ENCODE assay signal across 30 cellular contexts in the genomic region with DNA sequence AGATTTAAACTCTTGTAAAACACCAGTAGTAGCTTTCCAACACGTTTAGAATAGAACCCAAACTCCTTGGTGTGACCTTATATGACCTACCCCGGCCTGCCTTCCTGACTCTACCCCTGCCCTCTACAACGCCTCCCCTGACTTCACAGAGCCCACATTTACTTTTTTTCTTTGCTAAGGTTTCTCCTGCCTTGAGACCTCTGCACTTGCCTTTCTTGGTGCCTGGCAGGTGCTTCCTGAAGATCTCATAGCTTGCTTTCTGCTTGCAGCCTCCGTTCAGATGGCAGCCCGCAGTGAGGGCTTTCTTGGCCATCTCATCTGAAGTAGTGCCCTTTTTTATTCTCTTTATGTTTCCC. TPM values are rescaled to one million over a fixed set of nuclear protein-coding genes. Genes with fewer than 3 reads are reported as not detected.
DNase-seq lines count a peak whose midpoint lies in the region; ATAC-seq and TF ChIP-seq lines count a peak whose summit lies in the region.
"Had no signal": no experiment of that assay in that cellular context is flagged by ENCODE, and none has a peak within 500 bp of the region (broad histone marks: within the 10 kb centered on the region; RNA-seq: fewer than 3 reads in every experiment).

No MANE protein-coding gene starts in this region.

- H3K9me3 Mint-ChIP-seq in activated naive CD4-positive, alpha-beta T cell treated with anti-CD3 and anti-CD28 coated beads, Interleukin-2, amount 50 U/mL, for 24 hours, result no peaks in the 10 kb centered on the region
- H3K9me3 Mint-ChIP-seq in activated CD8-positive, alpha-beta T cell treated with anti-CD3 and anti-CD28 coated beads for 36 hours, result no peaks in the 10 kb centered on the region
- H3K9me3 Mint-ChIP-seq in endodermal cell, result no peaks in the 10 kb centered on the region
- no peaks in the 10 kb centered on the region for H3K9me3 Mint-ChIP-seq in stimulated activated naive CD8-positive, alpha-beta T cell treated with anti-CD3 and anti-CD28 coated beads, Interleukin-15, amount 100 ng/mL, for 72 hours
- H3K9me3 Mint-ChIP-seq: activated CD4-positive, alpha-beta memory T cell treated with anti-CD3 and anti-CD28 coated beads for 36 hours; CD14-positive monocyte; memory B cell; stimulated activated memory B cell treated with anti-CD40 and anti-IgM and Interleukin-4, amounts not matched to agents 10 μg/mL and 1 μg/mL and 100 μg/mL, for 72 hours had no signal

- H3K27me3 Mint-ChIP-seq in activated naive CD4-positive, alpha-beta T cell treated with anti-CD3 and anti-CD28 coated beads, Interleukin-2, amount 50 U/mL, for 24 hours, result no peaks in the 10 kb centered on the region
- H3K27me3 Mint-ChIP-seq in activated CD8-positive, alpha-beta T cell treated with anti-CD3 and anti-CD28 coated beads for 36 hours, result no peaks in the 10 kb centered on the region
- no peaks in the 10 kb centered on the region for H3K27me3 Mint-ChIP-seq in endodermal cell (ENCODE audit: insufficient read depth)
- H3K27me3 Mint-ChIP-seq in stimulated activated naive CD8-positive, alpha-beta T cell treated with anti-CD3 and anti-CD28 coated beads, Interleukin-15, amount 100 ng/mL, for 72 hours, result no peaks in the 10 kb centered on the region
- H3K27me3 Mint-ChIP-seq: activated CD4-positive, alpha-beta memory T cell treated with anti-CD3 and anti-CD28 coated beads for 36 hours; memory B cell; stimulated activated memory B cell treated with anti-CD40 and anti-IgM and Interleukin-4, amounts not matched to agents 10 μg/mL and 1 μg/mL and 100 μg/mL, for 72 hours had no signal

- no peaks in the 10 kb centered on the region for H3K27me3 ChIP-seq in endodermal cell (ENCODE audit: control insufficient read depth, insufficient read depth, low read length, poor library complexity, severe bottlenecking)
- no peaks in the 10 kb centered on the region for H3K27me3 ChIP-seq in BE2C
- H3K27me3 ChIP-seq: body of pancreas, foreskin keratinocyte, heart right ventricle, thyroid gland had no signal

- no peak for TF ChIP-seq CTCF in activated CD8-positive, alpha-beta T cell treated with anti-CD3 and anti-CD28 coated beads for 36 hours (IDR thresholded peaks at IDR 0.05)
- no peak for TF ChIP-seq CTCF in endodermal cell (conservative IDR thresholded peaks at IDR 0.05)
- no peak for TF ChIP-seq CTCF in BE2C (IDR thresholded peaks at IDR 0.05; ENCODE audit: low read depth, low read length)

- H3K27ac Mint-ChIP-seq in activated naive CD4-positive, alpha-beta T cell treated with anti-CD3 and anti-CD28 coated beads, Interleukin-2, amount 50 U/mL, for 24 hours, result peak overlapping the region; percentile 61
- peak overlapping the region; percentile 30 for H3K27ac Mint-ChIP-seq in activated CD8-positive, alpha-beta T cell treated with anti-CD3 and anti-CD28 coated beads for 36 hours
- H3K27ac Mint-ChIP-seq in endodermal cell, result peak overlapping the region; percentile 11
- peak overlapping the region; percentile 6 to 72 for H3K27ac Mint-ChIP-seq in stimulated activated naive CD8-positive, alpha-beta T cell treated with anti-CD3 and anti-CD28 coated beads, Interleukin-15, amount 100 ng/mL, for 72 hours
- H3K27ac Mint-ChIP-seq: activated CD4-positive, alpha-beta memory T cell treated with anti-CD3 and anti-CD28 coated beads for 36 hours; memory B cell; stimulated activated memory B cell treated with anti-CD40 and anti-IgM and Interleukin-4, amounts not matched to agents 10 μg/mL and 1 μg/mL and 100 μg/mL, for 72 hours had no signal

- CTCF ChIA-PET in activated CD8-positive, alpha-beta T cell treated with anti-CD3 and anti-CD28 coated beads for 36 hours (lab: Charles Lee), result interaction anchor here (1.0 to 2.8 kb wide), 3 partner anchors 20 to 187 kb away, joined by 3 to 6 read pairs (median 4); no protein-coding TSS in a partner anchor

- in situ Hi-C loops in G401 (cut with HindIII; ENCODE audit: low sequenced_read_pairs), result no loop called here

- no peak overlapping the region for H3K4me3 Mint-ChIP-seq in activated naive CD4-positive, alpha-beta T cell treated with anti-CD3 and anti-CD28 coated beads, Interleukin-2, amount 50 U/mL, for 24 hours
- no peak overlapping the region for H3K4me3 Mint-ChIP-seq in activated CD8-positive, alpha-beta T cell treated with anti-CD3 and anti-CD28 coated beads for 36 hours
- H3K4me3 Mint-ChIP-seq in endodermal cell, result no peak overlapping the region
- H3K4me3 Mint-ChIP-seq in stimulated activated naive CD8-positive, alpha-beta T cell treated with anti-CD3 and anti-CD28 coated beads, Interleukin-15, amount 100 ng/mL, for 72 hours, result no peak overlapping the region
- H3K4me3 Mint-ChIP-seq: activated CD4-positive, alpha-beta memory T cell treated with anti-CD3 and anti-CD28 coated beads for 36 hours; CD14-positive monocyte; memory B cell; stimulated activated memory B cell treated with anti-CD40 and anti-IgM and Interleukin-4, amounts not matched to agents 10 μg/mL and 1 μg/mL and 100 μg/mL, for 72 hours had no signal

- POLR2A ChIA-PET in activated CD8-positive, alpha-beta T cell treated with anti-CD3 and anti-CD28 coated beads for 36 hours (lab: Charles Lee), result interaction anchor here (0.6 to 2.8 kb wide), 3 partner anchors 10 to 269 kb away, joined by 3 to 8 read pairs (median 4); partner anchors contain the start of gene NUP214

- peaks cover 23% of the 10 kb centered on the region for H3K36me3 Mint-ChIP-seq in activated naive CD4-positive, alpha-beta T cell treated with anti-CD3 and anti-CD28 coated beads, Interleukin-2, amount 50 U/mL, for 24 hours
- peaks cover 56% of the 10 kb centered on the region for H3K36me3 Mint-ChIP-seq in activated CD8-positive, alpha-beta T cell treated with anti-CD3 and anti-CD28 coated beads for 36 hours (ENCODE audit: low read depth)
- peaks cover 85% of the 10 kb centered on the region for H3K36me3 Mint-ChIP-seq in endodermal cell (ENCODE audit: low read depth)

- no peak for DNase-seq in activated naive CD4-positive, alpha-beta T cell treated with anti-CD3 and anti-CD28 coated beads, Interleukin-2, amount 50 U/mL, for 16 hours
- no peak for DNase-seq in activated CD8-positive, alpha-beta T cell treated with anti-CD3 and anti-CD28 coated beads for 36 hours
- DNase-seq in endodermal cell (no peak), G401 (ENCODE audit: low spot score) (no peak), BE2C (no peak)
- no peak for DNase-seq in stimulated activated naive CD8-positive, alpha-beta T cell treated with anti-CD3 and anti-CD28 coated beads, Interleukin-15, amount 100 ng/mL, for 72 hours
- DNase-seq: activated CD4-positive, alpha-beta memory T cell treated with anti-CD3 and anti-CD28 coated beads for 36 hours; activated T-cell treated with anti-CD3 and anti-CD28 coated beads for 4 hours; body of pancreas; effector CD8-positive, alpha-beta T cell; EL; foreskin keratinocyte; HCEC 1CT; heart right ventricle; left cardiac atrium; NCI-H1105; NCI-H2029; NCI-H226; NCI-H748 treated with DMSO at 0.1 percent for 48 hours; thyroid gland had no signal

- H3K9me3 ChIP-seq in endodermal cell (ENCODE audit: control insufficient read depth, low read length) (no peaks in the 10 kb centered on the region), BE2C (no peaks in the 10 kb centered on the region)
- H3K9me3 ChIP-seq: body of pancreas, heart right ventricle, thyroid gland had no signal

- no peak overlapping the region for H3K27ac ChIP-seq in endodermal cell (ENCODE audit: low read depth, low read length)
- H3K27ac ChIP-seq: body of pancreas, foreskin keratinocyte, heart right ventricle, HL-60, SK-N-MC, thyroid gland had no signal

- peaks cover 28% of the 10 kb centered on the region for H3K4me1 Mint-ChIP-seq in activated naive CD4-positive, alpha-beta T cell treated with anti-CD3 and anti-CD28 coated beads, Interleukin-2, amount 50 U/mL, for 24 hours
- peaks cover 17% of the 10 kb centered on the region for H3K4me1 Mint-ChIP-seq in activated CD8-positive, alpha-beta T cell treated with anti-CD3 and anti-CD28 coated beads for 36 hours (ENCODE audit: low read depth)
- H3K4me1 Mint-ChIP-seq in endodermal cell, result peaks cover 12% of the 10 kb centered on the region
- H3K4me1 Mint-ChIP-seq in stimulated activated naive CD8-positive, alpha-beta T cell treated with anti-CD3 and anti-CD28 coated beads, Interleukin-15, amount 100 ng/mL, for 72 hours, result peaks cover 24% of the 10 kb centered on the region
- H3K4me1 Mint-ChIP-seq: CD14-positive monocyte; memory B cell; stimulated activated memory B cell treated with anti-CD40 and anti-IgM and Interleukin-4, amounts not matched to agents 10 μg/mL and 1 μg/mL and 100 μg/mL, for 72 hours had no signal

- WGBS in endodermal cell (ENCODE audit: insufficient coverage in 1 of 2, insufficient read length in 1 of 2), 2 experiments, result 69 to 75% methylated on average over 4 to 5 of the region's 5 CpGs

- intact Hi-C loops in activated CD8-positive, alpha-beta T cell treated with anti-CD3 and anti-CD28 coated beads for 36 hours (cut with micrococcal nuclease), result no loop called here

- H3K9ac ChIP-seq in endodermal cell (ENCODE audit: extremely low read depth, low read length, poor library complexity, severe bottlenecking), result no peak overlapping the region

- H3K4me3 ChIP-seq in endodermal cell (ENCODE audit: low read length) (no peak overlapping the region), BE2C (ENCODE audit: low read depth, low read length) (no peak overlapping the region)
- H3K4me3 ChIP-seq: body of pancreas, heart right ventricle, SK-N-MC, smooth muscle cell, thyroid gland had no signal

- no peak for ATAC-seq in activated CD8-positive, alpha-beta T cell treated with anti-CD3 and anti-CD28 coated beads for 36 hours
- no peak for ATAC-seq in stimulated activated naive CD8-positive, alpha-beta T cell treated with anti-CD3 and anti-CD28 coated beads, Interleukin-15, amount 100 ng/mL, for 72 hours
- no peak for ATAC-seq in GM19035 (IDR thresholded peaks at IDR 0.05; ENCODE audit: unreplicated experiment)
- ATAC-seq: body of pancreas; esophagus mucosa; foreskin keratinocyte; heart right ventricle; left cardiac atrium; stimulated activated memory B cell treated with anti-CD40 and anti-IgM and Interleukin-4, amounts not matched to agents 10 μg/mL and 1 μg/mL and 100 μg/mL, for 72 hours had no signal

- H3K4me1 ChIP-seq in endodermal cell (ENCODE audit: control insufficient read depth, insufficient read depth, low read length), result no peaks in the 10 kb centered on the region
- H3K4me1 ChIP-seq in BE2C, result no peaks in the 10 kb centered on the region
- H3K4me1 ChIP-seq: body of pancreas, foreskin keratinocyte, heart right ventricle, thyroid gland had no signal

- H3K36me3 ChIP-seq in endodermal cell (ENCODE audit: control insufficient read depth, insufficient read depth, low read length), result peaks cover 96% of the 10 kb centered on the region
- H3K36me3 ChIP-seq in BE2C, result peaks cover 85% of the 10 kb centered on the region

RNA-seq across cellular contexts. Expression of gene NUP214, which starts 24.3 kb away (rescaled TPM):
- 10 to 100 TPM; 57.6 to 58.3 TPM for total RNA-seq in activated CD8-positive, alpha-beta T cell treated with anti-CD3 and anti-CD28 coated beads for 36 hours
- 10 to 100 TPM; 56.7 to 59.9 TPM for total RNA-seq in endodermal cell
- polyA plus RNA-seq in endodermal cell (2013, experiment 1 of 2), result 27.4 TPM
- polyA plus RNA-seq in endodermal cell (2013, experiment 2 of 2), result 25.6 TPM
- total RNA-seq in G401 (2014; rRNA removed; shearing (Covaris generic)), result 9.4 and 11.9 TPM in 2 replicates
- 59.8 TPM for polyA plus RNA-seq in BE2C (2012; ENCODE audit: insufficient read depth, insufficient read length, low read depth)

RNA-seq across cellular contexts. Expression of gene AIF1L, which starts 53.3 kb away (rescaled TPM):
- 1 to 10 TPM in 1 of 2 experiments, under 1 TPM in 1; 0.72 to 1.9 TPM for total RNA-seq in activated CD8-positive, alpha-beta T cell treated with anti-CD3 and anti-CD28 coated beads for 36 hours
- 100 to 1,000 TPM in 1 of 2 donors, 10 to 100 TPM in 1; 93.4 to 117 TPM for total RNA-seq in endodermal cell
- 77.0 TPM for polyA plus RNA-seq in endodermal cell (2013, experiment 1 of 2)
- polyA plus RNA-seq in endodermal cell (2013, experiment 2 of 2), result 73.0 TPM
- total RNA-seq in G401 (2014; rRNA removed; shearing (Covaris generic)), result 25.5 and 26.9 TPM in 2 replicates
- not detected for polyA plus RNA-seq in BE2C (2012; ENCODE audit: insufficient read depth, insufficient read length, low read depth)
- total RNA-seq: osteoblast had no signal
- polyA plus RNA-seq: CD14-positive monocyte had no signal

Comparison
In these comparisons a context has a peak if more than half of its experiments do, and no peak if none do; other contexts are left out.
1. H3K27ac Mint-ChIP-seq: peak in every context shown above with its lines; median percentile 61 in activated naive CD4-positive, alpha-beta T cell treated with anti-CD3 and anti-CD28 coated beads, Interleukin-2, amount 50 U/mL, for 24 hours; 39 in stimulated activated naive CD8-positive, alpha-beta T cell treated with anti-CD3 and anti-CD28 coated beads, Interleukin-15, amount 100 ng/mL, for 72 hours; 30 in activated CD8-positive, alpha-beta T cell treated with anti-CD3 and anti-CD28 coated beads for 36 hours; 11 in endodermal cell.